In genomic region chr6:158665332-158665731, GRCh38 we compare ENCODE assay signal across 14 cellular contexts. TPM values are rescaled to one million over a fixed set of nuclear protein-coding genes. Genes with fewer than 3 reads are reported as not detected.
A peak's percentile ranks its signal among the peaks of the same experiment; 100 is the strongest.
DNase-seq lines count a peak whose midpoint lies in the region; ATAC-seq and TF ChIP-seq lines count a peak whose summit lies in the region.
"Had no signal": no experiment of that assay in that cellular context is flagged by ENCODE, and none has a peak within 500 bp of the region (broad histone marks: within the 10 kb centered on the region; RNA-seq: fewer than 3 reads in every experiment).

No MANE protein-coding gene starts in this region.

- no peak for TF ChIP-seq POLR2A in thyroid gland (IDR thresholded peaks at IDR 0.05)

- ATAC-seq in naive thymus-derived CD4-positive, alpha-beta T cell, result no peak

- peaks cover 18% of the 10 kb centered on the region for H3K36me3 Mint-ChIP-seq in activated naive CD4-positive, alpha-beta T cell treated with anti-CD3 and anti-CD28 coated beads, Interleukin-2, amount 50 U/mL, for 24 hours
- peaks cover 70% of the 10 kb centered on the region for H3K36me3 Mint-ChIP-seq in activated naive CD4-positive, alpha-beta T cell treated with anti-CD3 and anti-CD28 coated beads, Interleukin-2, amount 10 ng/mL, durations not matched to agents 7 days and 5 days
- peaks cover 11 to 58% (median 35%) of the 10 kb centered on the region in 5 donors for H3K36me3 Mint-ChIP-seq in naive thymus-derived CD4-positive, alpha-beta T cell

- H3K36me3 ChIP-seq in naive thymus-derived CD4-positive, alpha-beta T cell (ENCODE audit: control insufficient read depth in 2 of 3, insufficient read depth in 3 of 3, low read length in 3 of 3), result peaks cover 13 to 45% (median 14%) of the 10 kb centered on the region in 3 experiments
- H3K36me3 ChIP-seq in thyroid gland (no peaks in the 10 kb centered on the region), MM.1S (replicated peaks; ENCODE audit: insufficient read depth, low read length) (no peaks in the 10 kb centered on the region)

- no peaks in the 10 kb centered on the region for H3K79me2 ChIP-seq in MM.1S (ENCODE audit: low read length)

- no peaks in the 10 kb centered on the region for H3F3A ChIP-seq in MM.1S (ENCODE audit: insufficient read depth, low read length)

- H3K27me3 Mint-ChIP-seq in activated naive CD4-positive, alpha-beta T cell treated with anti-CD3 and anti-CD28 coated beads, Interleukin-2, amount 50 U/mL, for 24 hours, result no peaks in the 10 kb centered on the region
- H3K27me3 Mint-ChIP-seq in activated naive CD4-positive, alpha-beta T cell treated with anti-CD3 and anti-CD28 coated beads, Interleukin-2, amount 10 ng/mL, durations not matched to agents 7 days and 5 days, result no peaks in the 10 kb centered on the region
- H3K27me3 Mint-ChIP-seq in naive thymus-derived CD4-positive, alpha-beta T cell, result no peaks in the 10 kb centered on the region
- H3K27me3 Mint-ChIP-seq: CD4-positive, alpha-beta T cell had no signal

- POLR2A ChIA-PET in naive thymus-derived CD4-positive, alpha-beta T cell (lab: Charles Lee), result interaction anchor here (0.8 kb wide), 1 partner anchor 18 kb away, joined by 3 read pairs; no protein-coding TSS in a partner anchor

- H3K4me1 ChIP-seq in naive thymus-derived CD4-positive, alpha-beta T cell (ENCODE audit: control insufficient read depth in 2 of 2, insufficient read depth in 2 of 2, low read length in 2 of 2), result peaks cover 0 to 26% of the 10 kb centered on the region in 2 donors
- H3K4me1 ChIP-seq in thyroid gland (peaks cover 87 to 91% of the 10 kb centered on the region in 2 donors), MM.1S (ENCODE audit: low read length) (no peaks in the 10 kb centered on the region)

- TF ChIP-seq CTCF in VCaP (conservative IDR thresholded peaks at IDR 0.05) (no peak), thyroid gland (IDR thresholded peaks at IDR 0.05) (no peak), MM.1S (IDR thresholded peaks at IDR 0.05; ENCODE audit: low read length) (no peak)

- no peaks in the 10 kb centered on the region for H3K9me2 ChIP-seq in MM.1S (replicated peaks; ENCODE audit: insufficient read depth, low read length)

- H3K9me3 ChIP-seq in naive thymus-derived CD4-positive, alpha-beta T cell (ENCODE audit: control insufficient read depth in 2 of 3, low read length in 3 of 3), result no peaks in the 10 kb centered on the region
- no peaks in the 10 kb centered on the region for H3K9me3 ChIP-seq in thyroid gland
- H3K9me3 ChIP-seq in MM.1S (replicated peaks; ENCODE audit: insufficient read depth, low read length), result no peaks in the 10 kb centered on the region

- DNase-seq in activated naive CD4-positive, alpha-beta T cell treated with anti-CD3 and anti-CD28 coated beads, Interleukin-2, amount 10 ng/mL, durations not matched to agents 7 days and 5 days, result no peak
- no peak for DNase-seq in naive thymus-derived CD4-positive, alpha-beta T cell
- DNase-seq in thyroid gland, result peak in 1 of 2 donors; percentile 38
- DNase-seq in MM.1S, result no peak
- no peak for DNase-seq in RKO (ENCODE audit: low spot score)
- DNase-seq: CD4-positive, alpha-beta T cell; DND-41; GDM1; NCI-H2081 treated with DMSO at 0.1 percent for 48 hours; NCI-H226; NCI-H526; NK-92 treated with Interleukin-12 subunit alpha and Interleukin-12 subunit beta, amount 100 ng/mL, for 24 hours had no signal

- H3K9ac ChIP-seq in MM.1S (ENCODE audit: low read length), result no peak overlapping the region

- peaks cover 39% of the 10 kb centered on the region for H3K4me1 Mint-ChIP-seq in activated naive CD4-positive, alpha-beta T cell treated with anti-CD3 and anti-CD28 coated beads, Interleukin-2, amount 50 U/mL, for 24 hours
- peaks cover 33% of the 10 kb centered on the region for H3K4me1 Mint-ChIP-seq in activated naive CD4-positive, alpha-beta T cell treated with anti-CD3 and anti-CD28 coated beads, Interleukin-2, amount 10 ng/mL, durations not matched to agents 7 days and 5 days
- peaks cover 10 to 73% (median 55%) of the 10 kb centered on the region in 7 donors for H3K4me1 Mint-ChIP-seq in naive thymus-derived CD4-positive, alpha-beta T cell

- no peaks in the 10 kb centered on the region for H3K9me3 Mint-ChIP-seq in activated naive CD4-positive, alpha-beta T cell treated with anti-CD3 and anti-CD28 coated beads, Interleukin-2, amount 50 U/mL, for 24 hours
- no peaks in the 10 kb centered on the region for H3K9me3 Mint-ChIP-seq in activated naive CD4-positive, alpha-beta T cell treated with anti-CD3 and anti-CD28 coated beads, Interleukin-2, amount 10 ng/mL, durations not matched to agents 7 days and 5 days
- H3K9me3 Mint-ChIP-seq in naive thymus-derived CD4-positive, alpha-beta T cell, result no peaks in the 10 kb centered on the region
- H3K9me3 Mint-ChIP-seq: CD4-positive, alpha-beta T cell had no signal

- no peaks in the 10 kb centered on the region for H4K20me1 ChIP-seq in MM.1S (ENCODE audit: insufficient read depth, low read length)

- H3K27ac ChIP-seq in VCaP (peak overlapping the region; percentile 85; the same call in 1 of the 2 replicates), thyroid gland (peak overlapping the region; percentile 87 to 92 (median 90)), MM.1S (ENCODE audit: low read length) (no peak overlapping the region)
- peak overlapping the region; percentile 17 for H3K27ac ChIP-seq in naive thymus-derived CD4-positive, alpha-beta T cell (ENCODE audit: low read depth, low read length)

- no peak overlapping the region for H3K27ac Mint-ChIP-seq in activated naive CD4-positive, alpha-beta T cell treated with anti-CD3 and anti-CD28 coated beads, Interleukin-2, amount 50 U/mL, for 24 hours
- no peak overlapping the region for H3K27ac Mint-ChIP-seq in activated naive CD4-positive, alpha-beta T cell treated with anti-CD3 and anti-CD28 coated beads, Interleukin-2, amount 10 ng/mL, durations not matched to agents 7 days and 5 days
- H3K27ac Mint-ChIP-seq in naive thymus-derived CD4-positive, alpha-beta T cell, result peak overlapping the region in 7 of 9 donors; percentile 9 to 100 (median 93)

- peak overlapping the region; percentile 33 for H3K4me3 Mint-ChIP-seq in activated naive CD4-positive, alpha-beta T cell treated with anti-CD3 and anti-CD28 coated beads, Interleukin-2, amount 50 U/mL, for 24 hours
- H3K4me3 Mint-ChIP-seq in activated naive CD4-positive, alpha-beta T cell treated with anti-CD3 and anti-CD28 coated beads, Interleukin-2, amount 10 ng/mL, durations not matched to agents 7 days and 5 days, result no peak overlapping the region
- peak overlapping the region in 9 of 10 donors; percentile 16 to 96 (median 86) for H3K4me3 Mint-ChIP-seq in naive thymus-derived CD4-positive, alpha-beta T cell
- H3K4me3 Mint-ChIP-seq: CD4-positive, alpha-beta T cell had no signal

- WGBS in thyroid gland, 2 donors, result 54 to 73% methylated on average over 14 of the region's 18 CpGs

- H3K4me3 ChIP-seq in naive thymus-derived CD4-positive, alpha-beta T cell (ENCODE audit: low read length), result no peak overlapping the region
- H3K4me3 ChIP-seq in thyroid gland (replicated peaks in 1 of 3) (no peak overlapping the region), MM.1S (ENCODE audit: low read length) (no peak overlapping the region)

- intact Hi-C loops in naive thymus-derived CD4-positive, alpha-beta T cell (cut with micrococcal nuclease), result no loop called here
- intact Hi-C loops in thyroid gland (cut with DNase I), result no loop called here

- H3K4me2 ChIP-seq in MM.1S (ENCODE audit: low read depth, low read length), result no peak overlapping the region

- no peak overlapping the region for H2AFZ ChIP-seq in MM.1S (ENCODE audit: low read length)

- H3K27me3 ChIP-seq in naive thymus-derived CD4-positive, alpha-beta T cell (ENCODE audit: control insufficient read depth in 2 of 2, insufficient read depth in 2 of 2, low read length in 2 of 2), result no peaks in the 10 kb centered on the region
- H3K27me3 ChIP-seq in thyroid gland (no peaks in the 10 kb centered on the region), MM.1S (replicated peaks; ENCODE audit: insufficient read depth, low read length) (no peaks in the 10 kb centered on the region)

- CTCF ChIA-PET in activated naive CD4-positive, alpha-beta T cell treated with anti-CD3 and anti-CD28 coated beads, Interleukin-2, amount 10 ng/mL, durations not matched to agents 7 days and 5 days (lab: Charles Lee), result no interaction called here
- CTCF ChIA-PET in naive thymus-derived CD4-positive, alpha-beta T cell (lab: Charles Lee), result interaction anchor here (1.4 kb wide), 1 partner anchor 26 kb away, joined by 7 read pairs; no protein-coding TSS in a partner anchor

RNA-seq across cellular contexts. Expression of gene SYTL3, which starts 15.5 kb away (rescaled TPM):
- total RNA-seq in naive thymus-derived CD4-positive, alpha-beta T cell, result 10 to 100 TPM; 25.8 to 67.0 (median 31.1) TPM
- 10 to 100 TPM; 13.4 to 27.3 TPM for polyA plus RNA-seq in naive thymus-derived CD4-positive, alpha-beta T cell
- total RNA-seq in thyroid gland, result 10 to 100 TPM; 16.9 to 33.0 (median 24.4) TPM

RNA-seq across cellular contexts. Expression of gene DYNLT1, which starts 20.8 kb away (rescaled TPM):
- 100 to 1,000 TPM in 2 of 5 experiments, 10 to 100 TPM in 3; 66.4 to 122 (median 75.9) TPM for total RNA-seq in naive thymus-derived CD4-positive, alpha-beta T cell
- polyA plus RNA-seq in naive thymus-derived CD4-positive, alpha-beta T cell, result 10 to 100 TPM; 81.6 to 95.6 TPM
- total RNA-seq in thyroid gland, result 100 to 1,000 TPM in 2 of 4 donors, 10 to 100 TPM in 2; 76.6 to 113 (median 93.4) TPM

Comparison
In these comparisons a context has a peak if more than half of its experiments do, and no peak if none do; other contexts are left out.
1. H3K27ac Mint-ChIP-seq: peak in naive thymus-derived CD4-positive, alpha-beta T cell (7 of 9); none in activated naive CD4-positive, alpha-beta T cell treated with anti-CD3 and anti-CD28 coated beads, Interleukin-2, amount 50 U/mL, for 24 hours (single experiment) and activated naive CD4-positive, alpha-beta T cell treated with anti-CD3 and anti-CD28 coated beads, Interleukin-2, amount 10 ng/mL, durations not matched to agents 7 days and 5 days (single experiment).